Comparison of ENCODE assay signal across 9 cellular contexts in genomic region chrX:136714626-136715599, GRCh38.
DNase-seq lines count a peak whose midpoint lies in the region; ATAC-seq, FAIRE-seq and TF ChIP-seq lines count a peak whose summit lies in the region.
"Had no signal": no experiment of that assay in that cellular context is flagged by ENCODE, and none has a peak within 500 bp of the region (broad histone marks: within the 10 kb centered on the region; RNA-seq: fewer than 3 reads in every experiment).

No MANE protein-coding gene starts in this region.

- peaks cover 0 to 2% (median 2%) of the 10 kb centered on the region in 3 donors for H3K27me3 Mint-ChIP-seq in immature natural killer cell (ENCODE audit: low read depth in 3 of 3)

- TF ChIP-seq POLR2A in HepG2 (IDR thresholded peaks at IDR 0.05; ENCODE audit: insufficient read depth in 1 of 2, low read depth in 2 of 2, low read length in 2 of 2) = no peak

- no peaks in the 10 kb centered on the region for H3K36me3 Mint-ChIP-seq in immature natural killer cell

- no peak overlapping the region for H3K9ac ChIP-seq in HepG2 (ENCODE audit: insufficient read depth, low read depth, low read length)

- no peak for DNase-seq in immature natural killer cell
- DNase-seq in D341Med (ENCODE audit: low spot score) = no peak
- DNase-seq in omental fat pad (ENCODE audit: low spot score) = no peak
- no peak for DNase-seq in LoVo (ENCODE audit: low spot score)
- no peak for DNase-seq in HepG2 (ENCODE audit: low spot score)

- FAIRE-seq in HepG2 (lab: Jason Lieb, UNC) = no peak
- FAIRE-seq: RCC 7860 had no signal

- no peaks in the 10 kb centered on the region for H4K20me1 ChIP-seq in HepG2 (ENCODE audit: insufficient read depth, low read length)

- 32% methylated on average over 6 of the region's 6 CpGs for WGBS in HepG2 (ENCODE audit: low lambda C conversion rate)

- H3K79me2 ChIP-seq in HepG2 (ENCODE audit: insufficient read depth, low read length) = no peaks in the 10 kb centered on the region

- H3K27me3 ChIP-seq in HepG2 (ENCODE audit: control insufficient read depth in 1 of 2, insufficient read depth in 2 of 2, low read length in 2 of 2) = no peaks in the 10 kb centered on the region

- H2AFZ ChIP-seq in HepG2 (ENCODE audit: low read length) = no peak overlapping the region

- H3K36me3 ChIP-seq in HepG2 (replicated peaks in 1 of 2; ENCODE audit: control insufficient read depth in 1 of 2, insufficient read depth in 2 of 2, low read length in 2 of 2) = no peaks in the 10 kb centered on the region

- H3K4me3 Mint-ChIP-seq in immature natural killer cell = peak overlapping the region in 4 of 5 donors; percentile 4 to 52 (median 22)

- ATAC-seq in GM18519 (IDR thresholded peaks at IDR 0.05; ENCODE audit: low FRiP score, unreplicated experiment) (peak; percentile 85), GM21576 (IDR thresholded peaks at IDR 0.05; ENCODE audit: unreplicated experiment) (peak; percentile 88), HG03521 (IDR thresholded peaks at IDR 0.05; ENCODE audit: unreplicated experiment) (peak; percentile 86), omental fat pad (ENCODE audit: low FRiP score) (no peak), HepG2 (no peak)

- H3K9me3 ChIP-seq in HepG2 (ENCODE audit: low read length) = no peaks in the 10 kb centered on the region

- POLR2A ChIA-PET in HepG2 (lab: Yijun Ruan, JAX) = no interaction called here

- no peak for TF ChIP-seq CTCF in omental fat pad (IDR thresholded peaks at IDR 0.05)
- no peak for TF ChIP-seq CTCF in HepG2 (CRISPR knock-in tag; IDR thresholded peaks at IDR 0.05)

- peaks cover 22 to 32% of the 10 kb centered on the region in 2 donors for H3K4me1 Mint-ChIP-seq in immature natural killer cell

- H3K4me2 ChIP-seq in HepG2 (ENCODE audit: low read depth, low read length) = no peak overlapping the region

- H3K9me3 Mint-ChIP-seq in immature natural killer cell = no peaks in the 10 kb centered on the region

- no peaks in the 10 kb centered on the region for H3K4me1 ChIP-seq in HepG2 (ENCODE audit: insufficient read depth, low read length)

- no peak for TF ChIP-seq EP300 in HepG2 (IDR thresholded peaks at IDR 0.05; ENCODE audit: low read depth in 2 of 2, low read length in 2 of 2)
- TF ChIP-seq EP300 in HepG2 (CRISPR knock-in tag; IDR thresholded peaks at IDR 0.05; ENCODE audit: borderline replicate concordance) = no peak

- H3K4me3 ChIP-seq in HepG2 (replicated peaks in 1 of 3; ENCODE audit: insufficient read depth in 1 of 3, low read depth in 2 of 3, low read length in 3 of 3) = no peak overlapping the region

- CTCF ChIA-PET in HepG2 (lab: Yijun Ruan, JAX; ENCODE audit: low intra/inter-chr PET ratio, low total read pairs) = no interaction called here

- in situ Hi-C loops in HepG2 (cut with HindIII; ENCODE audit: extremely low pct_ligation_motif_present, low pct_unique_long_range_greater_than_20kb) = loop anchor here (25.0 kb wide), 1 partner anchor 197 kb away; no protein-coding TSS in a partner anchor

- H3K27ac ChIP-seq in HepG2 (ENCODE audit: extremely low read length, insufficient read depth, low read length) = no peak overlapping the region

- H3K27ac Mint-ChIP-seq in immature natural killer cell = peak overlapping the region; percentile 38 to 88 (median 61)

- no TSS peak for BruUV-seq in HepG2 (replicated peaks; lab: Mats Ljungman, UMichigan)

- TF ChIP-seq RAD21 in HepG2 (CRISPR knock-in tag; IDR thresholded peaks at IDR 0.05) = no peak

- intact Hi-C loops in HepG2 (cut with micrococcal nuclease; ENCODE audit: unreplicated experiment) = loop anchor here (5.0 kb wide), 1 partner anchor 337 kb away; no protein-coding TSS in a partner anchor

TF ChIP-seq in HepG2, 621 proteins besides CTCF, POLR2A, EP300 and RAD21:
- no peak for TF ChIP-seq ZNF230 (CRISPR knock-in tag; IDR thresholded peaks at IDR 0.05)
- TF ChIP-seq HNRNPLL (IDR thresholded peaks at IDR 0.05; ENCODE audit: low read depth, low read length, poor library complexity, severe bottlenecking) = no peak
- no peak for TF ChIP-seq AFF4 (CRISPR knock-in tag; IDR thresholded peaks at IDR 0.05)
- TF ChIP-seq PAWR (CRISPR knock-in tag; IDR thresholded peaks at IDR 0.05; ENCODE audit: borderline replicate concordance) = no peak
- TF ChIP-seq BRD4 (CRISPR knock-in tag; IDR thresholded peaks at IDR 0.05) = no peak
- no peak for TF ChIP-seq RCOR2 (CRISPR knock-in tag; IDR thresholded peaks at IDR 0.05)
- TF ChIP-seq RNF2 (conservative IDR thresholded peaks at IDR 0.05; ENCODE audit: low read depth) = no peak
- no peak for TF ChIP-seq ZEB1 (IDR thresholded peaks at IDR 0.05; ENCODE audit: insufficient replicate concordance, low read depth)
- no peak for TF ChIP-seq ZSCAN31 (CRISPR knock-in tag; IDR thresholded peaks at IDR 0.05; ENCODE audit: low read depth)
- TF ChIP-seq KLF11 (CRISPR knock-in tag; IDR thresholded peaks at IDR 0.05) = no peak
- no peak for TF ChIP-seq ZNF7 (CRISPR knock-in tag; IDR thresholded peaks at IDR 0.05)
- no peak for TF ChIP-seq TSC22D2 (CRISPR knock-in tag; IDR thresholded peaks at IDR 0.05; ENCODE audit: borderline replicate concordance)

Comparison
In these comparisons a context has a peak if more than half of its experiments do, and no peak if none do; other contexts are left out.
1. ATAC-seq: peak in GM18519 (single experiment), GM21576 (single experiment) and HG03521 (single experiment); none in omental fat pad (single experiment) and HepG2 (single experiment).